1 cellular context compared by ENCODE assay signal in genomic region chr17:37708008-37708615, GRCh38.
A peak's percentile ranks its signal among the peaks of the same experiment; 100 is the strongest.
TF ChIP-seq lines count a peak whose summit lies in the region.

No MANE protein-coding gene starts in this region.

TF ChIP-seq in HepG2, 621 proteins besides CTCF, POLR2A, EP300 and RAD21 (continued from another document and continues in another):
- TF ChIP-seq, protein P1, sequence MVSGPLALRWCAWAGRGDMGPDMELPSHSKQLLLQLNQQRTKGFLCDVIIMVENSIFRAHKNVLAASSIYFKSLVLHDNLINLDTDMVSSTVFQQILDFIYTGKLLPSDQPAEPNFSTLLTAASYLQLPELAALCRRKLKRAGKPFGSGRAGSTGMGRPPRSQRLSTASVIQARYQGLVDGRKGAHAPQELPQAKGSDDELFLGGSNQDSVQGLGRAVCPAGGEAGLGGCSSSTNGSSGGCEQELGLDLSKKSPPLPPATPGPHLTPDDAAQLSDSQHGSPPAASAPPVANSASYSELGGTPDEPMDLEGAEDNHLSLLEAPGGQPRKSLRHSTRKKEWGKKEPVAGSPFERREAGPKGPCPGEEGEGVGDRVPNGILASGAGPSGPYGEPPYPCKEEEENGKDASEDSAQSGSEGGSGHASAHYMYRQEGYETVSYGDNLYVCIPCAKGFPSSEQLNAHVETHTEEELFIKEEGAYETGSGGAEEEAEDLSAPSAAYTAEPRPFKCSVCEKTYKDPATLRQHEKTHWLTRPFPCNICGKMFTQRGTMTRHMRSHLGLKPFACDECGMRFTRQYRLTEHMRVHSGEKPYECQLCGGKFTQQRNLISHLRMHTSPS (CRISPR knock-in tag; IDR thresholded peaks at IDR 0.05; ENCODE audit: low read depth), result no peak
- TF ChIP-seq SETDB1 (CRISPR knock-in tag; IDR thresholded peaks at IDR 0.05; ENCODE audit: borderline replicate concordance) (no peak), ZNF234 (CRISPR knock-in tag; conservative IDR thresholded peaks at IDR 0.05) (no peak), IKZF4 (CRISPR knock-in tag; IDR thresholded peaks at IDR 0.05; ENCODE audit: borderline replicate concordance, low read depth, not compliant biosample characterization) (no peak), NRL (CRISPR knock-in tag; IDR thresholded peaks at IDR 0.05; ENCODE audit: borderline replicate concordance) (no peak), TOPORS (CRISPR knock-in tag; IDR thresholded peaks at IDR 0.05) (no peak), RBAK (CRISPR knock-in tag; IDR thresholded peaks at IDR 0.05) (no peak; the same call in 1 of the 2 replicates), MEIS2 (CRISPR knock-in tag; IDR thresholded peaks at IDR 0.05) (no peak), ZNF331 (CRISPR knock-in tag; IDR thresholded peaks at IDR 0.05) (peak; percentile 80), ZNF670 (CRISPR knock-in tag; IDR thresholded peaks at IDR 0.05; ENCODE audit: borderline replicate concordance) (peak; percentile 57; the same call in 1 of the 2 replicates), ZNF292 (CRISPR knock-in tag; IDR thresholded peaks at IDR 0.05; ENCODE audit: borderline replicate concordance, low read depth) (peak; percentile 92; the same call in 1 of the 2 replicates), TRIM24 (CRISPR knock-in tag; IDR thresholded peaks at IDR 0.05) (no peak), ZNF318 (CRISPR knock-in tag; IDR thresholded peaks at IDR 0.05) (no peak), ZBTB2 (CRISPR knock-in tag; IDR thresholded peaks at IDR 0.05; ENCODE audit: low read depth) (no peak), ZNF562 (CRISPR knock-in tag; IDR thresholded peaks at IDR 0.05; ENCODE audit: borderline replicate concordance) (no peak), KMT2A (CRISPR knock-in tag; IDR thresholded peaks at IDR 0.05) (no peak), XBP1 (CRISPR knock-in tag; IDR thresholded peaks at IDR 0.05) (no peak), ETV5 (CRISPR knock-in tag; IDR thresholded peaks at IDR 0.05; ENCODE audit: borderline replicate concordance) (peak; percentile 80), TFAP4 (IDR thresholded peaks at IDR 0.05; ENCODE audit: borderline replicate concordance, low read depth) (peak; percentile 81; the same call in 1 of the 2 replicates), AGO2 (optimal IDR thresholded peaks at IDR 0.05; ENCODE audit: low read depth, low read length) (no peak), ELK4 (CRISPR knock-in tag; IDR thresholded peaks at IDR 0.05; ENCODE audit: borderline replicate concordance) (no peak), ZNF354B (CRISPR knock-in tag; IDR thresholded peaks at IDR 0.05) (no peak), ZNF124 (CRISPR knock-in tag; IDR thresholded peaks at IDR 0.05) (peak; percentile 46; the same call in 1 of the 2 replicates), ISX (CRISPR knock-in tag; conservative IDR thresholded peaks at IDR 0.05) (no peak), KDM2A (CRISPR knock-in tag; IDR thresholded peaks at IDR 0.05; ENCODE audit: borderline replicate concordance, low read depth) (no peak), RELA (CRISPR knock-in tag; IDR thresholded peaks at IDR 0.05) (no peak), FLYWCH1 (CRISPR knock-in tag; IDR thresholded peaks at IDR 0.05) (no peak), PAXIP1 (CRISPR knock-in tag; conservative IDR thresholded peaks at IDR 0.05) (peak; percentile 59; the same call in 1 of the 2 replicates)
- TF ChIP-seq, protein P2, sequence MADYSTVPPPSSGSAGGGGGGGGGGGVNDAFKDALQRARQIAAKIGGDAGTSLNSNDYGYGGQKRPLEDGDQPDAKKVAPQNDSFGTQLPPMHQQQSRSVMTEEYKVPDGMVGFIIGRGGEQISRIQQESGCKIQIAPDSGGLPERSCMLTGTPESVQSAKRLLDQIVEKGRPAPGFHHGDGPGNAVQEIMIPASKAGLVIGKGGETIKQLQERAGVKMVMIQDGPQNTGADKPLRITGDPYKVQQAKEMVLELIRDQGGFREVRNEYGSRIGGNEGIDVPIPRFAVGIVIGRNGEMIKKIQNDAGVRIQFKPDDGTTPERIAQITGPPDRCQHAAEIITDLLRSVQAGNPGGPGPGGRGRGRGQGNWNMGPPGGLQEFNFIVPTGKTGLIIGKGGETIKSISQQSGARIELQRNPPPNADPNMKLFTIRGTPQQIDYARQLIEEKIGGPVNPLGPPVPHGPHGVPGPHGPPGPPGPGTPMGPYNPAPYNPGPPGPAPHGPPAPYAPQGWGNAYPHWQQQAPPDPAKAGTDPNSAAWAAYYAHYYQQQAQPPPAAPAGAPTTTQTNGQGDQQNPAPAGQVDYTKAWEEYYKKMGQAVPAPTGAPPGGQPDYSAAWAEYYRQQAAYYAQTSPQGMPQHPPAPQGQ (CRISPR knock-in tag; IDR thresholded peaks at IDR 0.05; ENCODE audit: borderline replicate concordance), result no peak
- TF ChIP-seq, protein P3, sequence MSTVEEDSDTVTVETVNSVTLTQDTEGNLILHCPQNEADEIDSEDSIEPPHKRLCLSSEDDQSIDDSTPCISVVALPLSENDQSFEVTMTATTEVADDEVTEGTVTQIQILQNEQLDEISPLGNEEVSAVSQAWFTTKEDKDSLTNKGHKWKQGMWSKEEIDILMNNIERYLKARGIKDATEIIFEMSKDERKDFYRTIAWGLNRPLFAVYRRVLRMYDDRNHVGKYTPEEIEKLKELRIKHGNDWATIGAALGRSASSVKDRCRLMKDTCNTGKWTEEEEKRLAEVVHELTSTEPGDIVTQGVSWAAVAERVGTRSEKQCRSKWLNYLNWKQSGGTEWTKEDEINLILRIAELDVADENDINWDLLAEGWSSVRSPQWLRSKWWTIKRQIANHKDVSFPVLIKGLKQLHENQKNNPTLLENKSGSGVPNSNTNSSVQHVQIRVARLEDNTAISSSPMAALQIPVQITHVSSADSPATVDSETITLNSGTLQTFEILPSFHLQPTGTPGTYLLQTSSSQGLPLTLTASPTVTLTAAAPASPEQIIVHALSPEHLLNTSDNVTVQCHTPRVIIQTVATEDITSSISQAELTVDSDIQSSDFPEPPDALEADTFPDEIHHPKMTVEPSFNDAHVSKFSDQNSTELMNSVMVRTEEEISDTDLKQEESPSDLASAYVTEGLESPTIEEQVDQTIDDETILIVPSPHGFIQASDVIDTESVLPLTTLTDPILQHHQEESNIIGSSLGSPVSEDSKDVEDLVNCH (CRISPR knock-in tag; IDR thresholded peaks at IDR 0.05), result no peak
